Comparison of ENCODE assay signal across 15 cellular contexts in the genomic region with DNA sequence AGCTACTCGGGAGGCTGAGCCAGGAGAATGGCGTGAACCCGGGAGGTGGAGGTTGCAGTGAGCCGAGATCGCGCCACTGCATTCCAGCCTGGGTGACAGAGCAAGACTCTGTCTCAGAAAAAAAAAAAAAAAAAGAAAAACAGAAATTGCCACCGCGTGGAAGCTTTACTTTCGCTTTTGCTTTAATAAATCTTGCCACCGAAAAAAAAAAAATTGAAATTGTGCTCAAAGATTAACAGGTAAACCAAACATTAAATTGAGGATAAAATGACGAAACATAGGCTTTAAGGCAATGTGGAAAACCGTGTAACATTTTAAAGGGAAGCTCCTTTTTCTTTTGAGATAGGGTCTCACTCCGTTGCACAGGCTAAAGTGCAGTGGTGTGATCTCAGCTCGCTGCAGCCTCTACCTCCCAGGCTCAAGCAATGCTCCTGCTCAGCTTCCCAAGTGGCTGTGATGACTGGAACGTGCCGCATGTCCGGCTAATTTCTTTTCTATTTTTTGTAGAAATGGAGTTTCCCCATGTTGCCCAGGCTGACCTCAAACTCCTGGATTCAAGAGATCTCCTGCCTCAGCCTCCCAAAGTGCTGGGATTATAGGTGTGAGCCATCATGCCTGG. TPM values are rescaled to one million over a fixed set of nuclear protein-coding genes. Genes with fewer than 3 reads are reported as not detected.
DNase-seq lines count a peak whose midpoint lies in the region; ATAC-seq and TF ChIP-seq lines count a peak whose summit lies in the region.
"Had no signal": no experiment of that assay in that cellular context is flagged by ENCODE, and none has a peak within 500 bp of the region (broad histone marks: within the 10 kb centered on the region; RNA-seq: fewer than 3 reads in every experiment).

No MANE protein-coding gene starts in this region.

- H2AFZ ChIP-seq in MM.1S (ENCODE audit: low read length) = no peak overlapping the region

- peak overlapping the region; percentile 49 to 53 for H3K4me3 ChIP-seq in CD4-positive, alpha-beta memory T cell (ENCODE audit: low read length in 2 of 2)
- H3K4me3 ChIP-seq in MM.1S (ENCODE audit: low read length) (no peak overlapping the region), psoas muscle (peak overlapping the region; percentile 11), mesendoderm (ENCODE audit: low read length) (no peak overlapping the region)
- H3K4me3 ChIP-seq: mucosa of descending colon had no signal

- H3K4me1 ChIP-seq in CD4-positive, alpha-beta memory T cell (ENCODE audit: insufficient read depth, low read length) = peaks cover 55% of the 10 kb centered on the region
- H3K4me1 ChIP-seq in MM.1S (ENCODE audit: low read length) (peaks cover 21% of the 10 kb centered on the region), psoas muscle (no peaks in the 10 kb centered on the region), mesendoderm (ENCODE audit: control insufficient read depth, low read depth, low read length) (no peaks in the 10 kb centered on the region)

- POLR2A ChIA-PET in CD4-positive, alpha-beta memory T cell (lab: Charles Lee; ENCODE audit: partially characterized antibody) = interaction anchor here (0.9 to 3.4 kb wide), 16 partner anchors 18 to 112 kb away, joined by 3 to 50 read pairs (median 5); a partner anchor contains a TSS

- no peak overlapping the region for H2BK5ac ChIP-seq in mesendoderm (ENCODE audit: low read length)

- peaks cover 4 to 5% of the 10 kb centered on the region in 2 donors for H3K36me3 Mint-ChIP-seq in CD4-positive, alpha-beta memory T cell
- peaks cover 23% of the 10 kb centered on the region for H3K36me3 Mint-ChIP-seq in central memory CD8-positive, alpha-beta T cell (ENCODE audit: insufficient read depth)
- H3K36me3 Mint-ChIP-seq in glutamatergic neuron (ENCODE audit: unreplicated experiment) = no peaks in the 10 kb centered on the region

- no peaks in the 10 kb centered on the region for H3K9me3 ChIP-seq in CD4-positive, alpha-beta memory T cell (ENCODE audit: control insufficient read depth in 1 of 2, low read length in 2 of 2)
- no peaks in the 10 kb centered on the region for H3K9me3 ChIP-seq in MM.1S (replicated peaks; ENCODE audit: insufficient read depth, low read length)
- no peaks in the 10 kb centered on the region for H3K9me3 ChIP-seq in psoas muscle
- H3K9me3 ChIP-seq: mucosa of descending colon had no signal

- no peak overlapping the region for H2BK120ac ChIP-seq in mesendoderm (ENCODE audit: low read depth, low read length)

- H2BK15ac ChIP-seq in mesendoderm (replicated peaks; ENCODE audit: low read depth) = no peak overlapping the region

- no peak overlapping the region for H4K5ac ChIP-seq in mesendoderm (ENCODE audit: low read length)

- no peak overlapping the region for H3K23ac ChIP-seq in mesendoderm (ENCODE audit: low read length)

- H3K9ac ChIP-seq in MM.1S (ENCODE audit: low read length) = peak overlapping the region; percentile 35; the same call in 1 of the 2 replicates
- H3K9ac ChIP-seq in mesendoderm (ENCODE audit: low read length) = no peak overlapping the region

- no peak overlapping the region for H3K56ac ChIP-seq in mesendoderm (ENCODE audit: low read length)

- H3K4ac ChIP-seq in mesendoderm (ENCODE audit: low read depth, low read length) = no peak overlapping the region

- TF ChIP-seq CTCF in MM.1S (IDR thresholded peaks at IDR 0.05; ENCODE audit: low read length) (no peak), psoas muscle (IDR thresholded peaks at IDR 0.05) (no peak), glutamatergic neuron (IDR thresholded peaks at IDR 0.05; ENCODE audit: partially characterized antibody, unreplicated experiment) (no peak)

- 84 to 93% (median 89%) methylated on average over 16 to 17 of the region's 17 CpGs for WGBS in psoas muscle, 3 donors
- no CpG with 5 or more reads among the region's 17 CpGs for WGBS in mesendoderm (ENCODE audit: extremely low coverage, insufficient coverage, low lambda C conversion rate)

- peak overlapping the region; percentile 83 to 96 (median 88) for H3K4me3 Mint-ChIP-seq in CD4-positive, alpha-beta memory T cell
- H3K4me3 Mint-ChIP-seq in central memory CD8-positive, alpha-beta T cell = peak overlapping the region; percentile 79
- no peak overlapping the region for H3K4me3 Mint-ChIP-seq in glutamatergic neuron (ENCODE audit: unreplicated experiment)

- H4K20me1 ChIP-seq in MM.1S (ENCODE audit: insufficient read depth, low read length) = no peaks in the 10 kb centered on the region

- peak overlapping the region; percentile 60 for H3K27ac ChIP-seq in CD4-positive, alpha-beta memory T cell (ENCODE audit: low read depth, low read length)
- peak overlapping the region; percentile 59; the same call in 1 of the 2 replicates for H3K27ac ChIP-seq in MM.1S (ENCODE audit: low read length)
- H3K27ac ChIP-seq in psoas muscle = no peak overlapping the region
- H3K27ac ChIP-seq in mesendoderm (ENCODE audit: low read depth, low read length) = no peak overlapping the region

- H3K36me3 ChIP-seq in CD4-positive, alpha-beta memory T cell (ENCODE audit: insufficient read depth, low read length) = no peaks in the 10 kb centered on the region
- H3K36me3 ChIP-seq in MM.1S (replicated peaks; ENCODE audit: insufficient read depth, low read length) (no peaks in the 10 kb centered on the region), psoas muscle (ENCODE audit: insufficient read depth in 1 of 2, low read depth in 1 of 2) (no peaks in the 10 kb centered on the region), mesendoderm (ENCODE audit: control insufficient read depth, insufficient read depth, low read length) (peaks cover 32% of the 10 kb centered on the region)

- peaks cover 34 to 62% (median 49%) of the 10 kb centered on the region in 4 donors for H3K4me1 Mint-ChIP-seq in CD4-positive, alpha-beta memory T cell
- peaks cover 39% of the 10 kb centered on the region for H3K4me1 Mint-ChIP-seq in central memory CD8-positive, alpha-beta T cell
- H3K4me1 Mint-ChIP-seq in glutamatergic neuron (ENCODE audit: low read depth, unreplicated experiment) = no peaks in the 10 kb centered on the region

- peak overlapping the region; percentile 88 to 97 (median 90) for H3K27ac Mint-ChIP-seq in CD4-positive, alpha-beta memory T cell
- H3K27ac Mint-ChIP-seq in central memory CD8-positive, alpha-beta T cell (ENCODE audit: low read depth) = peak overlapping the region; percentile 97
- no peak overlapping the region for H3K27ac Mint-ChIP-seq in glutamatergic neuron (ENCODE audit: unreplicated experiment)

- peak in 4 of 5 donors; percentile 48 to 55 (median 50) for DNase-seq in CD4-positive, alpha-beta memory T cell
- DNase-seq in MM.1S (peak; percentile 26), psoas muscle (no peak), RKO (ENCODE audit: low spot score) (no peak), glutamatergic neuron (no peak), mesendoderm (no peak)
- DNase-seq in central memory CD8-positive, alpha-beta T cell (ENCODE audit: low spot score in 2 of 2) = no peak
- DNase-seq: activated effector memory CD4-positive, alpha-beta T cell treated with anti-CD3 and anti-CD28 coated beads, Interleukin-2, amount 50 U/mL, for 16 hours; C1 segment of cervical spinal cord; caudate nucleus; Kasumi-1; mucosa of descending colon; NCI-H1694 treated with DMSO at 0.1 percent for 48 hours; NCI-H524; posterior cingulate gyrus had no signal

- intact Hi-C loops in CD4-positive, alpha-beta memory T cell (cut with micrococcal nuclease) = no loop called here
- intact Hi-C loops in psoas muscle (cut with DNase I) = no loop called here

- H3K9me2 ChIP-seq in MM.1S (replicated peaks; ENCODE audit: insufficient read depth, low read length) = no peaks in the 10 kb centered on the region

- H3K79me1 ChIP-seq in mesendoderm (ENCODE audit: low read length) = no peaks in the 10 kb centered on the region

- CTCF ChIA-PET in CD4-positive, alpha-beta memory T cell (lab: Charles Lee; ENCODE audit: partially characterized antibody) = interaction anchor here (0.7 to 3.2 kb wide), 13 partner anchors 14 to 99 kb away, joined by 3 to 22 read pairs (median 4); no protein-coding TSS in a partner anchor

- H3K27me3 Mint-ChIP-seq in CD4-positive, alpha-beta memory T cell = no peaks in the 10 kb centered on the region
- no peaks in the 10 kb centered on the region for H3K27me3 Mint-ChIP-seq in central memory CD8-positive, alpha-beta T cell
- peaks cover 2% of the 10 kb centered on the region for H3K27me3 Mint-ChIP-seq in glutamatergic neuron (ENCODE audit: unreplicated experiment)

- no peaks in the 10 kb centered on the region for H3K27me3 ChIP-seq in CD4-positive, alpha-beta memory T cell (ENCODE audit: insufficient read depth, low read length)
- H3K27me3 ChIP-seq in MM.1S (replicated peaks; ENCODE audit: insufficient read depth, low read length) (no peaks in the 10 kb centered on the region), psoas muscle (ENCODE audit: insufficient read depth in 3 of 3, low read length in 2 of 3) (no peaks in the 10 kb centered on the region), mesendoderm (ENCODE audit: insufficient read depth, low read length, poor library complexity) (no peaks in the 10 kb centered on the region)

- peaks cover 28% of the 10 kb centered on the region for H3F3A ChIP-seq in MM.1S (ENCODE audit: insufficient read depth, low read length)

- H3K79me2 ChIP-seq in MM.1S (ENCODE audit: low read length) (peaks cover 42% of the 10 kb centered on the region), mesendoderm (ENCODE audit: control insufficient read depth, insufficient read depth, low read length) (no peaks in the 10 kb centered on the region)

- H3K4me2 ChIP-seq in MM.1S (ENCODE audit: low read depth, low read length) (peak overlapping the region; percentile 60), mesendoderm (ENCODE audit: low read length) (no peak overlapping the region)

- peak; percentile 41 for ATAC-seq in central memory CD8-positive, alpha-beta T cell (replicated peaks; ENCODE audit: extremely low read depth, poor library complexity, severe bottlenecking)
- ATAC-seq in psoas muscle = no peak
- ATAC-seq: mucosa of descending colon had no signal

- no peak overlapping the region for H3K18ac ChIP-seq in mesendoderm (ENCODE audit: low read length)

- no peaks in the 10 kb centered on the region for H3K9me3 Mint-ChIP-seq in CD4-positive, alpha-beta memory T cell
- H3K9me3 Mint-ChIP-seq in central memory CD8-positive, alpha-beta T cell = no peaks in the 10 kb centered on the region
- no peaks in the 10 kb centered on the region for H3K9me3 Mint-ChIP-seq in glutamatergic neuron (ENCODE audit: unreplicated experiment)

- H2AK5ac ChIP-seq in mesendoderm (ENCODE audit: low read length) = no peak overlapping the region

- H4K8ac ChIP-seq in mesendoderm (ENCODE audit: low read depth, low read length) = no peak overlapping the region

RNA-seq across cellular contexts. Expression of a gene that starts 40.1 kb away (rescaled TPM):
- total RNA-seq in CD4-positive, alpha-beta memory T cell = 100 to 1,000 TPM; 141 to 143 TPM
- 10 to 100 TPM in 1 of 2 donors, 1 to 10 TPM in 1; 9.5 to 53.7 TPM for polyA plus RNA-seq in CD4-positive, alpha-beta memory T cell
- 10 to 100 TPM; 11.5 to 13.6 (median 11.7) TPM for total RNA-seq in psoas muscle
- 10 to 100 TPM in 1 of 3 donors, 1 to 10 TPM in 2; 7.6 to 11.1 (median 9.9) TPM for polyA plus RNA-seq in psoas muscle
- 20.8 TPM for total RNA-seq in glutamatergic neuron (ENCODE audit: unreplicated experiment)
- 4.5 TPM for polyA plus RNA-seq in mesendoderm (2013, experiment 1 of 2)
- 4.5 TPM for polyA plus RNA-seq in mesendoderm (2013, experiment 2 of 2)

RNA-seq across cellular contexts. Expression of a gene that starts 40.7 kb away (rescaled TPM):
- 10 to 100 TPM; 13.0 to 13.6 TPM for total RNA-seq in CD4-positive, alpha-beta memory T cell
- polyA plus RNA-seq in CD4-positive, alpha-beta memory T cell = 1 to 10 TPM in 1 of 2 donors, under 1 TPM in 1; 0.48 to 1.0 TPM
- total RNA-seq in psoas muscle (1 to 10 TPM; 3.7 to 7.0 (median 5.6) TPM), glutamatergic neuron (ENCODE audit: unreplicated experiment) (19.5 TPM)
- 10 to 100 TPM in 1 of 3 donors, 1 to 10 TPM in 2; 4.0 to 10.3 (median 5.2) TPM for polyA plus RNA-seq in psoas muscle
- polyA plus RNA-seq in mesendoderm (2013, experiment 1 of 2) = 0.91 TPM
- 1.3 TPM for polyA plus RNA-seq in mesendoderm (2013, experiment 2 of 2)

RNA-seq across cellular contexts. Expression of a gene that starts 55.0 kb away (rescaled TPM):
- 10 to 100 TPM in 1 of 2 experiments, 1 to 10 TPM in 1; 9.6 to 10.1 TPM for total RNA-seq in CD4-positive, alpha-beta memory T cell
- polyA plus RNA-seq in CD4-positive, alpha-beta memory T cell = 1 to 10 TPM; 4.6 to 8.1 TPM
- 1 to 10 TPM in 2 of 4 donors, under 1 TPM in 2; 0.79 to 1.1 (median 0.96) TPM for total RNA-seq in psoas muscle
- polyA plus RNA-seq in psoas muscle = 1 to 10 TPM; 2.2 to 3.7 (median 2.3) TPM
- total RNA-seq in glutamatergic neuron (ENCODE audit: unreplicated experiment) = 42.8 TPM
- 28.0 TPM for polyA plus RNA-seq in mesendoderm (2013, experiment 1 of 2)
- 28.8 TPM for polyA plus RNA-seq in mesendoderm (2013, experiment 2 of 2)

RNA-seq across cellular contexts. Expression of a gene that starts 59.9 kb away (rescaled TPM):
- 10 to 100 TPM; 12.7 to 13.1 TPM for total RNA-seq in CD4-positive, alpha-beta memory T cell
- 10 to 100 TPM in 1 of 2 donors, 1 to 10 TPM in 1; 5.4 to 13.0 TPM for polyA plus RNA-seq in CD4-positive, alpha-beta memory T cell
- total RNA-seq in psoas muscle = 1 to 10 TPM in 3 of 4 donors, under 1 TPM in 1; 0.56 to 1.8 (median 1.4) TPM
- polyA plus RNA-seq in psoas muscle = 1 to 10 TPM; 1.0 to 5.9 (median 1.3) TPM
- total RNA-seq in glutamatergic neuron (ENCODE audit: unreplicated experiment) = 18.6 TPM
- 4.6 TPM for polyA plus RNA-seq in mesendoderm (2013, experiment 1 of 2)
- 4.8 TPM for polyA plus RNA-seq in mesendoderm (2013, experiment 2 of 2)

Comparison
In these comparisons a context has a peak if more than half of its experiments do, and no peak if none do; other contexts are left out.
1. DNase-seq: peak in CD4-positive, alpha-beta memory T cell (4 of 5) and MM.1S (single experiment); none in central memory CD8-positive, alpha-beta T cell (0 of 2), psoas muscle (0 of 2), RKO (single experiment), glutamatergic neuron (single experiment) and mesendoderm (single experiment).
2. H3K27ac ChIP-seq: peak in CD4-positive, alpha-beta memory T cell (single experiment) and MM.1S (single experiment); none in psoas muscle (single experiment) and mesendoderm (single experiment).
3. H3K4me3 ChIP-seq: peak in CD4-positive, alpha-beta memory T cell (2 of 2) and psoas muscle (single experiment); none in MM.1S (single experiment) and mesendoderm (single experiment).
4. RNA of a gene that starts 55.0 kb away (total RNA-seq): 42.8 TPM in glutamatergic neuron (single experiment) and 9.6 to 10.1 TPM in CD4-positive, alpha-beta memory T cell; 0.79 to 1.1 TPM in psoas muscle; every median in the first group is over 4 times any median in the second.